ENCODE assay signal across 23 cellular contexts in the genomic region with DNA sequence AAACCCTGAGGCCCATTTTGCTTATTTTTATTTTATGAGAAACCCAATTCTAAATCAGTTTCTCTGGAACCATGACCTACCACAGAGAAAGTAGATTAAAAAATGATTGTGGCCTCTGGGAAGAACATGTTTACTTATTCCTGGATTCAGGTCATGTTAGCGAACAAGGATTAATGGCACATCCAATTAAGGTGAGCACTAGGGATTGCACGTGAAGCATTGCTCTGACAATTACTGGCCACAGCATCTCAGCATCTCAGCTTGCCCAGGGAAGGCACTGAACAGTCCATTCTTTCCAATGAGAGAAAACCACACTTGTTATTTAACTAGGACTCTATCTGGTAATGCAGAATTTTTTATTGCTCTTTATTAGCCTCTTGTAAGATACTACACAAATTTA.
DNase-seq lines count a peak whose midpoint lies in the region; ATAC-seq, FAIRE-seq and TF ChIP-seq lines count a peak whose summit lies in the region.
"Had no signal": no experiment of that assay in that cellular context is flagged by ENCODE, and none has a peak within 500 bp of the region (broad histone marks: within the 10 kb centered on the region; RNA-seq: fewer than 3 reads in every experiment).

No MANE protein-coding gene starts in this region.

- H3K27ac ChIP-seq in WERI-Rb-1, result no peak overlapping the region
- H3K27ac ChIP-seq: 22Rv1, BLaER1, C4-2B had no signal

- H3K4me3 ChIP-seq in WERI-Rb-1 (ENCODE audit: low read depth, low read length), result no peak overlapping the region
- H3K4me3 ChIP-seq: BLaER1, GM23338 had no signal

- ATAC-seq in left colon, result no peak
- ATAC-seq: CD8-positive, alpha-beta T cell; GM23338; HCT116 had no signal

- peak in 2 of 3 experiments; percentile 13 to 50 for DNase-seq in NCI-H1417 (lab: John Stamatoyannopoulos, UW)
- DNase-seq in NCI-H1417 treated with DMSO at 0.1 percent for 48 hours (lab: John Stamatoyannopoulos, UW), result no peak
- no peak for DNase-seq in D721Med (ENCODE audit: insufficient read length, low spot score)
- peak; percentile 73 for DNase-seq in NCI-H69 (lab: John Stamatoyannopoulos, UW)
- peak; percentile 65 for DNase-seq in WERI-Rb-1
- no peak for DNase-seq in activated CD8-positive, alpha-beta memory T cell treated with anti-CD3 and anti-CD28 coated beads for 24 hours
- no peak for DNase-seq in left colon
- DNase-seq in stimulated activated naive CD4-positive, alpha-beta T cell treated with Interleukin-2 at 50 U/mL for 16 hours (lab: John Stamatoyannopoulos, UW), result no peak
- DNase-seq: Caco-2; CD4-positive, CD25-positive, alpha-beta regulatory T cell; CD8-positive, alpha-beta T cell; DMS 273 treated with DMSO at 0.1 percent for 48 hours; DMS79; GF-D8; H9 had no signal

- no peaks in the 10 kb centered on the region for H3K36me3 ChIP-seq in WERI-Rb-1
- H3K36me3 ChIP-seq: BLaER1 had no signal

- TF ChIP-seq CTCF in D721Med (IDR thresholded peaks at IDR 0.05; ENCODE audit: insufficient read depth, missing control alignments), result no peak
- no peak for TF ChIP-seq CTCF in WERI-Rb-1 (IDR thresholded peaks at IDR 0.05; ENCODE audit: low read depth, low read length)

- no peaks in the 10 kb centered on the region for H3K27me3 ChIP-seq in WERI-Rb-1 (ENCODE audit: insufficient read depth, low read depth, severe bottlenecking)
- H3K27me3 ChIP-seq: BLaER1 had no signal

- intact Hi-C loops in left colon (cut with DNase I, micrococcal nuclease), result no loop called here

- H3K9me3 ChIP-seq in WERI-Rb-1 (ENCODE audit: severe bottlenecking), result no peaks in the 10 kb centered on the region
- H3K9me3 ChIP-seq: BLaER1, Caco-2 had no signal

- FAIRE-seq in D721Med (lab: Jason Lieb, UNC), result peak; percentile 21
- FAIRE-seq: A204.1, GM12891, GM18507 had no signal

Comparison
In these comparisons a context has a peak if more than half of its experiments do, and no peak if none do; other contexts are left out.
1. DNase-seq: peak in NCI-H1417 (2 of 3), NCI-H69 (single experiment) and WERI-Rb-1 (single experiment); none in NCI-H1417 treated with DMSO at 0.1 percent for 48 hours (single experiment), D721Med (single experiment), activated CD8-positive, alpha-beta memory T cell treated with anti-CD3 and anti-CD28 coated beads for 24 hours (single experiment), left colon (0 of 2) and stimulated activated naive CD4-positive, alpha-beta T cell treated with Interleukin-2 at 50 U/mL for 16 hours (single experiment).